In the genomic region with DNA sequence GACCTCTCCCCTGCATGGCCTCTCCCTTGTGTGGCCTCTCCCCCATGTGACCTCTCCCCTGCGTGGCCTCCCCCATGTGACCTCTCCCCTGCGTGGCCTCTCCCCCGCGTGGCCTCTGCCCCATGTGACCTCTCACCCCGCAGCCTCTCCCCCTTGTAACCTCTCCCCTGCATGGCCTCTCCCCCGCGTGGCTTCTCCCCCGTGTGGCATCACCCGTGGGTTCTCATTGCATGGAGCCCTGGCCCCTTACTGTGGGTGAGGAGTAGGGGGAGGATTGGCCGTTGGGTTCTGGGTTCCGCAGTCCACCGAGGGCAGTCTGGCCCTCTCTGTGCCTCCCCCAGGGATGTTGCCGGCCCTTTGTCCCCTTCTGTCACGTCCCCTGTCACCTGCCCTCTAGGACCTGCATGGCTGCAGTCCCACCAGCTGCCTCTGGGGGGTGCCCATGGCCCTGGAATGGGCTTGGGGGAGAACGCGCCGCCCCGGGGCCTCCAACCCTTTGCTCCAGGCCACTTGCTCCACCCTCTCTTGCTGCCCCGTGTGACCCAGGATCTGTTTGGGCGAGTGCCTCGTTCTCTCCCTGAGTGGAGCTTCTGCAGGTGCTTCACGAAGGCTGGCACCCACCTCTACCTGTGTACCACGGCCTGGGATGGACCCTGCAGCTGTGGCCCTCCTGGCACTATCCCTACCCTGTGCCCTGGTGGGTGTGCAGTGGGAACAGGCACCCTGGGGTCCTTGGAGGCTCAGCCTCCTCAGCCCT, we compare ENCODE assay signal across 8 cellular contexts. TPM values are rescaled to one million over a fixed set of nuclear protein-coding genes. Genes with fewer than 3 reads are reported as not detected.
A peak's percentile ranks its signal among the peaks of the same experiment; 100 is the strongest.
DNase-seq lines count a peak whose midpoint lies in the region; ATAC-seq and TF ChIP-seq lines count a peak whose summit lies in the region.

No MANE protein-coding gene starts in this region.

- H3K4me3 ChIP-seq in GM12865 (ENCODE audit: low read depth, low read length) (peak overlapping the region; percentile 6; the same call in 1 of the 2 replicates), mammary epithelial cell (replicated peaks in 1 of 3; ENCODE audit: insufficient read depth in 1 of 3, low read depth in 2 of 3, low read length in 3 of 3) (peak overlapping the region in 2 of 3 experiments; percentile 31 to 49), kidney epithelial cell (ENCODE audit: low read depth, low read length) (no peak overlapping the region)

- H3K9ac ChIP-seq in mammary epithelial cell (ENCODE audit: insufficient read depth, low read length): no peak overlapping the region

- H3K79me2 ChIP-seq in mammary epithelial cell (ENCODE audit: insufficient read depth, low read length): no peaks in the 10 kb centered on the region

- peaks cover 50% of the 10 kb centered on the region for H3K4me1 ChIP-seq in mammary epithelial cell (ENCODE audit: insufficient read depth, low read length)

- intact Hi-C loops in mammary epithelial cell (cut with micrococcal nuclease): loop anchor here (1.0 to 10.0 kb wide), 4 partner anchors 21 to 524 kb away; a partner anchor contains a TSS

- DNase-seq in GM12865 (ENCODE audit: low read depth) (peak; percentile 92), NCI-H2227 (lab: John Stamatoyannopoulos, UW; ENCODE audit: unreplicated experiment) (peak; percentile 86), mammary epithelial cell (peak; percentile 53), kidney epithelial cell (ENCODE audit: low read depth) (no peak)
- DNase-seq in activated CD4-positive, CD25-positive, alpha-beta regulatory T cell (lab: John Stamatoyannopoulos, UW): peak; percentile 74 to 95 (median 86)
- DNase-seq in stimulated activated CD4-positive, alpha-beta T cell treated with anti-CD3 and anti-CD28 coated beads, Interleukin-1b, Interleukin-23, amount 100 ng/mL, for 4 hours (ENCODE audit: low read depth in 2 of 2): peak; percentile 84 to 93

- peak overlapping the region; percentile 76 for H3K4me2 ChIP-seq in mammary epithelial cell (ENCODE audit: insufficient read depth, low read depth, low read length)

- H2AFZ ChIP-seq in mammary epithelial cell (ENCODE audit: low read depth, low read length): no peak overlapping the region

- H4K20me1 ChIP-seq in mammary epithelial cell (ENCODE audit: insufficient read depth, low read length): no peaks in the 10 kb centered on the region

- no peaks in the 10 kb centered on the region for H3K9me3 ChIP-seq in mammary epithelial cell (replicated peaks; ENCODE audit: insufficient read depth, low read length)

- BruUV-seq in mammary epithelial cell (replicated peaks; lab: Mats Ljungman, UMichigan): no TSS peak

- ATAC-seq in HG02870 (IDR thresholded peaks at IDR 0.05; ENCODE audit: unreplicated experiment) (peak; percentile 63), HG03139 (IDR thresholded peaks at IDR 0.05; ENCODE audit: unreplicated experiment) (no peak)

- dilution Hi-C loops in mammary epithelial cell (cut with HindIII; ENCODE audit: low sequenced_read_pairs): loop anchor here (5.0 to 10.0 kb wide), 2 partner anchors 134 to 202 kb away; a partner anchor contains a TSS

- H3K36me3 ChIP-seq in mammary epithelial cell (ENCODE audit: insufficient read depth, low read length) (no peaks in the 10 kb centered on the region), kidney epithelial cell (ENCODE audit: control insufficient read depth, insufficient read depth, low read length) (no peaks in the 10 kb centered on the region)

- TF ChIP-seq CTCF in GM12865 (IDR thresholded peaks at IDR 0.05; ENCODE audit: insufficient read depth, low read depth, low read length, missing control alignments): peak; percentile 97
- peak; percentile 87 to 97 for TF ChIP-seq CTCF in mammary epithelial cell (conservative IDR thresholded peaks at IDR 0.05 in 1 of 2, IDR thresholded peaks at IDR 0.05 in 1 of 2; ENCODE audit: extremely low read depth in 1 of 2, insufficient read depth in 1 of 2, low read depth in 1 of 2, low read length in 2 of 2)
- peak; percentile 99 for TF ChIP-seq CTCF in kidney epithelial cell (IDR thresholded peaks at IDR 0.05; ENCODE audit: insufficient read depth, low read length, poor library complexity, severe bottlenecking)

- WGBS in mammary epithelial cell (ENCODE audit: low coverage, missing lambda C conversion rate): 3% methylated on average over 12 of the region's 23 CpGs

- CTCF ChIA-PET in mammary epithelial cell (lab: Charles Lee; ENCODE audit: low non-redundant PET): interaction anchor here (0.6 kb wide), 1 partner anchor 128 kb away, joined by 4 read pairs; no protein-coding TSS in a partner anchor

- H3K27me3 ChIP-seq in mammary epithelial cell (ENCODE audit: insufficient read depth, low read length) (no peaks in the 10 kb centered on the region), kidney epithelial cell (ENCODE audit: control insufficient read depth, insufficient read depth, low read length) (peaks cover 14% of the 10 kb centered on the region)

- in situ Hi-C loops in mammary epithelial cell (cut with MboI; ENCODE audit: low sequenced_read_pairs in 2 of 2): no loop called here

- no peak overlapping the region for H3K27ac ChIP-seq in mammary epithelial cell (ENCODE audit: insufficient read depth, low read depth, low read length)

RNA-seq across cellular contexts. Expression of a gene that starts 21.3 kb away (rescaled TPM):
- total RNA-seq in mammary epithelial cell (10 to 100 TPM; 20.7 to 40.8 TPM), kidney epithelial cell (31.9 and 38.5 TPM in 2 replicates)
- 21.9 TPM for polyA plus RNA-seq in mammary epithelial cell
- polyA minus RNA-seq in mammary epithelial cell: 134 TPM

RNA-seq across cellular contexts. Expression of a gene that starts 34.6 kb away (rescaled TPM):
- total RNA-seq in mammary epithelial cell (10 to 100 TPM; 10.7 to 78.9 TPM), kidney epithelial cell (27.9 and 28.4 TPM in 2 replicates)
- polyA plus RNA-seq in mammary epithelial cell: 148 TPM
- 31.7 TPM for polyA minus RNA-seq in mammary epithelial cell

RNA-seq across cellular contexts. Expression of a gene that starts 54.3 kb away (rescaled TPM):
- total RNA-seq in mammary epithelial cell: 10 to 100 TPM; 32.5 to 35.8 TPM
- 13.1 TPM for polyA plus RNA-seq in mammary epithelial cell
- polyA minus RNA-seq in mammary epithelial cell: 49.0 TPM
- 62.3 and 70.4 TPM in 2 replicates for total RNA-seq in kidney epithelial cell
